18 cellular contexts compared by ENCODE assay signal in genomic region chr1:211886551-211886950, GRCh38. TPM values are rescaled to one million over a fixed set of nuclear protein-coding genes. Genes with fewer than 3 reads are reported as not detected.
A peak's percentile ranks its signal among the peaks of the same experiment; 100 is the strongest.
DNase-seq lines count a peak whose midpoint lies in the region; ATAC-seq, FAIRE-seq and TF ChIP-seq lines count a peak whose summit lies in the region.
"Had no signal": no experiment of that assay in that cellular context is flagged by ENCODE, and none has a peak within 500 bp of the region (broad histone marks: within the 10 kb centered on the region; RNA-seq: fewer than 3 reads in every experiment).

No MANE protein-coding gene starts in this region.

- intact Hi-C loops in PC-9 (cut with micrococcal nuclease; ENCODE audit: unreplicated experiment) = no loop called here
- intact Hi-C loops in HepG2 (cut with micrococcal nuclease; ENCODE audit: unreplicated experiment) = loop anchor here (5.0 to 10.0 kb wide), 2 partner anchors 41 to 52 kb away; partner anchors contain the start of gene LPGAT1
- intact Hi-C loops in A673 (cut with micrococcal nuclease; ENCODE audit: unreplicated experiment) = no loop called here
- intact Hi-C loops in vagina (cut with DNase I) = no loop called here

- H3K4me3 ChIP-seq in A549 = no peak overlapping the region
- no peak overlapping the region for H3K4me3 ChIP-seq in PC-9
- H3K4me3 ChIP-seq in HepG2 (replicated peaks in 1 of 3; ENCODE audit: insufficient read depth in 1 of 3, low read depth in 2 of 3, low read length in 3 of 3) = no peak overlapping the region
- no peak overlapping the region for H3K4me3 ChIP-seq in subcutaneous abdominal adipose tissue (ENCODE audit: low read depth in 1 of 5, low read length in 5 of 5)
- no peak overlapping the region for H3K4me3 ChIP-seq in A673 (ENCODE audit: low read depth, low read length, poor library complexity, severe bottlenecking)
- no peak overlapping the region for H3K4me3 ChIP-seq in vagina
- H3K4me3 ChIP-seq: HAP-1 had no signal

- no peaks in the 10 kb centered on the region for H3K27me3 ChIP-seq in PC-9 (ENCODE audit: insufficient read depth, low read depth)
- no peaks in the 10 kb centered on the region for H3K27me3 ChIP-seq in HepG2 (ENCODE audit: control insufficient read depth in 1 of 2, insufficient read depth in 2 of 2, low read length in 2 of 2)
- no peaks in the 10 kb centered on the region for H3K27me3 ChIP-seq in subcutaneous abdominal adipose tissue (ENCODE audit: control insufficient read depth in 5 of 5, insufficient read depth in 4 of 5, low read length in 5 of 5)
- no peaks in the 10 kb centered on the region for H3K27me3 ChIP-seq in A673 (replicated peaks; ENCODE audit: insufficient read depth, low read depth, low read length, poor library complexity)
- no peaks in the 10 kb centered on the region for H3K27me3 ChIP-seq in vagina

- in situ Hi-C loops in HepG2 (cut with HindIII; ENCODE audit: extremely low pct_ligation_motif_present, low pct_unique_long_range_greater_than_20kb) = no loop called here

- H3K9me3 ChIP-seq in A549 = no peaks in the 10 kb centered on the region; the same call in 2 of the 3 replicates
- peaks cover 3% of the 10 kb centered on the region; the same call in 1 of the 2 replicates for H3K9me3 ChIP-seq in PC-9 (ENCODE audit: insufficient read depth, low read depth)
- no peaks in the 10 kb centered on the region for H3K9me3 ChIP-seq in HepG2 (ENCODE audit: low read length)
- no peaks in the 10 kb centered on the region for H3K9me3 ChIP-seq in subcutaneous abdominal adipose tissue (ENCODE audit: control insufficient read depth in 5 of 5, low read length in 5 of 5)
- no peaks in the 10 kb centered on the region for H3K9me3 ChIP-seq in A673 (ENCODE audit: low read depth, low read length, poor library complexity, severe bottlenecking)
- H3K9me3 ChIP-seq in vagina = no peaks in the 10 kb centered on the region

- TF ChIP-seq CTCF in A549 (IDR thresholded peaks at IDR 0.05) = no peak
- TF ChIP-seq CTCF in PC-9 (conservative IDR thresholded peaks at IDR 0.05) = no peak
- TF ChIP-seq CTCF in HepG2 (CRISPR knock-in tag; IDR thresholded peaks at IDR 0.05) = no peak
- no peak for TF ChIP-seq CTCF in A673 (conservative IDR thresholded peaks at IDR 0.05; ENCODE audit: low read depth, low read length)
- no peak for TF ChIP-seq CTCF in vagina (IDR thresholded peaks at IDR 0.05)

- H3K36me3 ChIP-seq in PC-9 (ENCODE audit: low read depth) (no peaks in the 10 kb centered on the region), HepG2 (replicated peaks in 1 of 2; ENCODE audit: control insufficient read depth in 1 of 2, insufficient read depth in 2 of 2, low read length in 2 of 2) (no peaks in the 10 kb centered on the region), subcutaneous abdominal adipose tissue (ENCODE audit: control insufficient read depth in 5 of 5, insufficient read depth in 5 of 5, low read length in 5 of 5) (no peaks in the 10 kb centered on the region), A673 (ENCODE audit: insufficient read depth, low read length, poor library complexity, severe bottlenecking) (no peaks in the 10 kb centered on the region), vagina (no peaks in the 10 kb centered on the region)
- H3K36me3 ChIP-seq: HAP-1 had no signal

- H3K9ac ChIP-seq in HepG2 (ENCODE audit: insufficient read depth, low read depth, low read length) (no peak overlapping the region), subcutaneous abdominal adipose tissue (ENCODE audit: low read length in 5 of 5) (peak overlapping the region in 1 of 5 donors; percentile 11)

- TF ChIP-seq POLR2A in A549 (IDR thresholded peaks at IDR 0.05; ENCODE audit: low read length) (no peak), HepG2 (IDR thresholded peaks at IDR 0.05; ENCODE audit: insufficient read depth in 1 of 2, low read depth in 2 of 2, low read length in 2 of 2) (no peak), vagina (IDR thresholded peaks at IDR 0.05) (no peak)

- H3K79me2 ChIP-seq in PC-9 (ENCODE audit: low read depth) = no peaks in the 10 kb centered on the region
- no peaks in the 10 kb centered on the region for H3K79me2 ChIP-seq in HepG2 (ENCODE audit: insufficient read depth, low read length)

- no peaks in the 10 kb centered on the region for H4K20me1 ChIP-seq in PC-9 (ENCODE audit: insufficient read depth)
- H4K20me1 ChIP-seq in HepG2 (ENCODE audit: insufficient read depth, low read length) = no peaks in the 10 kb centered on the region

- H3K9me2 ChIP-seq in PC-9 (ENCODE audit: insufficient read depth) = no peaks in the 10 kb centered on the region

- WGBS in A549 (ENCODE audit: missing lambda C conversion rate) = 66% methylated on average over 3 of the region's 3 CpGs
- 70% methylated on average over 3 of the region's 3 CpGs for WGBS in HepG2 (ENCODE audit: low lambda C conversion rate)

- CTCF ChIA-PET in A549 (lab: Yijun Ruan, JAX) = no interaction called here
- CTCF ChIA-PET in PC-9 (lab: Charles Lee) = no interaction called here
- CTCF ChIA-PET in HepG2 (lab: Yijun Ruan, JAX; ENCODE audit: low intra/inter-chr PET ratio, low total read pairs) = no interaction called here
- CTCF ChIA-PET in A673 (lab: Charles Lee) = no interaction called here

- H2AFZ ChIP-seq in PC-9 = no peak overlapping the region
- no peak overlapping the region for H2AFZ ChIP-seq in HepG2 (ENCODE audit: low read length)

- FAIRE-seq in A549 (lab: Jason Lieb, UNC) (no peak), HepG2 (lab: Jason Lieb, UNC) (no peak)
- FAIRE-seq: A204.1, G401.6, GM12892, GM19239, H54 had no signal

- peaks cover 14% of the 10 kb centered on the region for H3K4me1 ChIP-seq in A549
- H3K4me1 ChIP-seq in PC-9 (replicated peaks; ENCODE audit: insufficient read depth) = peaks cover 29% of the 10 kb centered on the region
- H3K4me1 ChIP-seq in HepG2 (ENCODE audit: insufficient read depth, low read length) = peaks cover 62% of the 10 kb centered on the region
- peaks cover 0 to 26% (median 15%) of the 10 kb centered on the region in 5 donors for H3K4me1 ChIP-seq in subcutaneous abdominal adipose tissue (ENCODE audit: control insufficient read depth in 5 of 5, insufficient read depth in 5 of 5, low read length in 5 of 5)
- H3K4me1 ChIP-seq in A673 (ENCODE audit: insufficient read depth, low read length, poor library complexity, severe bottlenecking) = no peaks in the 10 kb centered on the region
- no peaks in the 10 kb centered on the region for H3K4me1 ChIP-seq in vagina

- no peak for TF ChIP-seq RAD21 in A549 (conservative IDR thresholded peaks at IDR 0.05 in 1 of 2, IDR thresholded peaks at IDR 0.05 in 1 of 2)
- TF ChIP-seq RAD21 in HepG2 (CRISPR knock-in tag; IDR thresholded peaks at IDR 0.05) = no peak

- H3K27ac ChIP-seq in A549 = peak overlapping the region in 1 of 2 experiments; percentile 50; a peak in 2 of 6 replicates
- peak overlapping the region; percentile 63 for H3K27ac ChIP-seq in PC-9
- H3K27ac ChIP-seq in HepG2 (ENCODE audit: extremely low read length, insufficient read depth, low read length) = peak overlapping the region; percentile 27
- peak overlapping the region; percentile 73 for H3K27ac ChIP-seq in subcutaneous abdominal adipose tissue (ENCODE audit: low read depth, low read length)
- no peak overlapping the region for H3K27ac ChIP-seq in A673 (ENCODE audit: low read depth, low read length, poor library complexity, severe bottlenecking)
- H3K27ac ChIP-seq in vagina = no peak overlapping the region
- H3K27ac ChIP-seq: 22Rv1 had no signal

- H3K4me2 ChIP-seq in A549 = peak overlapping the region; percentile 48; the same call in 2 of the 3 replicates
- no peak overlapping the region for H3K4me2 ChIP-seq in PC-9
- H3K4me2 ChIP-seq in HepG2 (ENCODE audit: low read depth, low read length) = peak overlapping the region; percentile 43

- H3F3A ChIP-seq in PC-9 (ENCODE audit: insufficient read depth, low read depth) = peaks cover 28% of the 10 kb centered on the region

- no TSS peak for BruUV-seq in PC-9 (replicated peaks; lab: Mats Ljungman, UMichigan)
- BruUV-seq in HepG2 (replicated peaks; lab: Mats Ljungman, UMichigan) = no TSS peak
- no TSS peak for BruUV-seq in A673 (replicated peaks; lab: Mats Ljungman, UMichigan)

- POLR2A ChIA-PET in A549 (lab: Yijun Ruan, JAX) (no interaction called here), PC-9 (lab: Charles Lee; ENCODE audit: unreplicated experiment) (no interaction called here), HepG2 (lab: Yijun Ruan, JAX) (interaction anchor here (2.3 kb wide), 1 partner anchor 24 kb away, joined by 6 read pairs; no protein-coding TSS in a partner anchor), A673 (lab: Charles Lee; ENCODE audit: low non-redundant PET) (no interaction called here)

- DNase-seq in A549 (ENCODE audit: low read depth in 1 of 2, low spot score in 1 of 2) (no peak), PC-9 (no peak), HepG2 (ENCODE audit: low spot score) (no peak), A673 (ENCODE audit: low spot score) (no peak), vagina (ENCODE audit: extremely low spot score in 2 of 2) (no peak)
- DNase-seq: C1 segment of cervical spinal cord, COR-L47, DND-41, GOT3 had no signal

- ATAC-seq in A549 (no peak), HepG2 (no peak; the same call in none of the 3 replicates), HG03378 (IDR thresholded peaks at IDR 0.05; ENCODE audit: unreplicated experiment) (no peak)

- no peak for TF ChIP-seq EP300 in A549 (IDR thresholded peaks at IDR 0.05)
- no peak for TF ChIP-seq EP300 in HepG2 (IDR thresholded peaks at IDR 0.05; ENCODE audit: low read depth in 2 of 2, low read length in 2 of 2)
- TF ChIP-seq EP300 in HepG2 (CRISPR knock-in tag; IDR thresholded peaks at IDR 0.05; ENCODE audit: borderline replicate concordance) = no peak

RNA-seq across cellular contexts. Expression of gene LPGAT1, which starts 56.0 kb away (rescaled TPM):
- polyA plus RNA-seq in A549 (2011; rRNA removed) = 48.0 and 48.5 TPM in 2 replicates
- polyA plus RNA-seq in A549 (2012; cell fraction: cytosol; rRNA removed) = 6.1 and 11.4 TPM in 2 replicates
- 3.9 and 6.9 TPM in 2 replicates for polyA plus RNA-seq in A549 (2012; cell fraction: nucleus; rRNA removed)
- 27.7 to 32.3 TPM (median 30.1 TPM) in 3 replicates for polyA plus RNA-seq in A549 (2017; fragmentation: RNase III; extraction: RNeasy Plus Mini Kit Qiagen cat#74134 plus additional on column Dnase treatment)
- polyA minus RNA-seq in A549 (2011; rRNA and poly(A)+ RNA removed) = 38.2 and 39.6 TPM in 2 replicates
- 46.0 and 46.8 TPM in 2 replicates for total RNA-seq in PC-9 (2021)
- 48.3 and 51.0 TPM in 2 replicates for total RNA-seq in HepG2 (2016; rRNA removed; fragmentation: Illumina TruSeq; extraction: Trizol)
- 19.6 and 21.6 TPM in 2 replicates for total RNA-seq in HepG2 (2016; cell fraction: cytosol; rRNA removed; fragmentation: Illumina TruSeq; extraction: Trizol; ENCODE audit: low read depth)
- 47.1 and 49.5 TPM in 2 replicates for total RNA-seq in HepG2 (2016; cell fraction: insoluble cytoplasmic fraction; rRNA removed; fragmentation: Illumina TruSeq; extraction: Trizol)
- 45.9 and 50.5 TPM in 2 replicates for total RNA-seq in HepG2 (2016; cell fraction: membrane; rRNA removed; fragmentation: Illumina TruSeq; extraction: Trizol)
- 43.8 and 48.5 TPM in 2 replicates for total RNA-seq in HepG2 (2016; cell fraction: nucleus; rRNA removed; fragmentation: Illumina TruSeq; extraction: Trizol)
- 11.7 and 12.1 TPM in 2 replicates for polyA plus RNA-seq in HepG2 (2011; rRNA removed)
- 7.8 and 9.8 TPM in 2 replicates for polyA plus RNA-seq in HepG2 (2011; cell fraction: cytosol; rRNA removed)
- polyA plus RNA-seq in HepG2 (2011; cell fraction: nucleus; rRNA removed) = 6.5 and 10.8 TPM in 2 replicates
- 12.6 and 14.0 TPM in 2 replicates for polyA plus RNA-seq in HepG2 (2012)
- polyA plus RNA-seq in HepG2 (2016; cell fraction: cytosol; fragmentation: Illumina TruSeq; extraction: Trizol; ENCODE audit: low read depth) = 5.8 and 6.0 TPM in 2 replicates
- 29.0 and 32.3 TPM in 2 replicates for polyA plus RNA-seq in HepG2 (2016; cell fraction: insoluble cytoplasmic fraction; fragmentation: Illumina TruSeq; extraction: Trizol; ENCODE audit: low read depth)
- polyA plus RNA-seq in HepG2 (2016; cell fraction: membrane; fragmentation: Illumina TruSeq; extraction: Trizol; ENCODE audit: low read depth) = 17.2 and 17.5 TPM in 2 replicates
- polyA plus RNA-seq in HepG2 (2016; cell fraction: nucleus; fragmentation: Illumina TruSeq; extraction: Trizol; ENCODE audit: insufficient read depth, low read depth) = 35.8 and 40.8 TPM in 2 replicates
- polyA minus RNA-seq in HepG2 (2011; rRNA and poly(A)+ RNA removed; ENCODE audit: low replicate concordance) = 12.2 and 16.2 TPM in 2 replicates
- polyA minus RNA-seq in HepG2 (2011; cell fraction: cytosol; rRNA and poly(A)+ RNA removed) = 31.7 and 37.7 TPM in 2 replicates
- polyA minus RNA-seq in HepG2 (2011; cell fraction: nucleus; rRNA and poly(A)+ RNA removed) = 32.2 and 34.1 TPM in 2 replicates
- total RNA-seq in A673 (2021) = 34.4 and 37.5 TPM in 2 replicates
- total RNA-seq in vagina = 63.8 TPM

Comparison
In these comparisons a context has a peak if more than half of its experiments do, and no peak if none do; other contexts are left out.
1. H3K27ac ChIP-seq: peak in PC-9 (single experiment), HepG2 (single experiment) and subcutaneous abdominal adipose tissue (single experiment); none in A673 (single experiment) and vagina (single experiment).